ENCODE assay signal across 8 cellular contexts in genomic region chr12:47216150-47216677, GRCh38.
DNase-seq lines count a peak whose midpoint lies in the region; ATAC-seq lines count a peak whose summit lies in the region.

No MANE protein-coding gene starts in this region.

- ATAC-seq in GM21723 (IDR thresholded peaks at IDR 0.05; ENCODE audit: unreplicated experiment), result peak; percentile 62

- peak overlapping the region; percentile 58 to 78 for H3K27ac ChIP-seq in mucosa of rectum (ENCODE audit: low read depth in 2 of 2, low read length in 2 of 2)

- H3K9me3 ChIP-seq in mucosa of rectum (ENCODE audit: control insufficient read depth in 2 of 2, low read length in 2 of 2), result no peaks in the 10 kb centered on the region

- peak overlapping the region; percentile 48 for H3K4me3 ChIP-seq in GM08714 (ENCODE audit: low read length)
- H3K4me3 ChIP-seq in mucosa of rectum (ENCODE audit: low read length in 2 of 2), result peak overlapping the region in 1 of 2 donors; percentile 69
- H3K4me3 ChIP-seq in H7 (ENCODE audit: insufficient read depth, low read depth, low read length), result no peak overlapping the region

- peak overlapping the region; percentile 11 to 49 for H3K9ac ChIP-seq in mucosa of rectum (ENCODE audit: low read depth in 1 of 2, low read length in 2 of 2)

- no peaks in the 10 kb centered on the region for H3K36me3 ChIP-seq in mucosa of rectum (ENCODE audit: control insufficient read depth in 2 of 2, insufficient read depth in 2 of 2, low read length in 2 of 2)
- no peaks in the 10 kb centered on the region for H3K36me3 ChIP-seq in H7 (replicated peaks; ENCODE audit: control insufficient read depth, insufficient read depth, low read length)

- no peaks in the 10 kb centered on the region for H3K27me3 ChIP-seq in mucosa of rectum (ENCODE audit: control insufficient read depth in 2 of 2, insufficient read depth in 2 of 2, low read length in 2 of 2)
- no peaks in the 10 kb centered on the region for H3K27me3 ChIP-seq in H7 (ENCODE audit: control insufficient read depth, insufficient read depth, low read length)

- no peaks in the 10 kb centered on the region for H3K4me1 ChIP-seq in mucosa of rectum (ENCODE audit: control insufficient read depth in 2 of 2, insufficient read depth in 2 of 2, low read length in 2 of 2)

- peak; percentile 77 for DNase-seq in NAMALWA (ENCODE audit: low spot score)
- DNase-seq in activated T-cell treated with anti-CD3 and anti-CD28 coated beads, Interleukin-2, amount 50 U/mL, for 48 hours, result peak; percentile 71 to 74
- no peak for DNase-seq in H7
- DNase-seq in midbrain (lab: John Stamatoyannopoulos, UW), result no peak
- DNase-seq in NCI-H510A treated with DMSO at 0.1 percent for 48 hours (lab: John Stamatoyannopoulos, UW), result no peak

Comparison
In these comparisons a context has a peak if more than half of its experiments do, and no peak if none do; other contexts are left out.
1. DNase-seq: peak in NAMALWA (single experiment) and activated T-cell treated with anti-CD3 and anti-CD28 coated beads, Interleukin-2, amount 50 U/mL, for 48 hours (2 of 2); none in H7 (single experiment), midbrain (single experiment) and NCI-H510A treated with DMSO at 0.1 percent for 48 hours (single experiment).